Comparison of ENCODE assay signal across 13 cellular contexts in the genomic region with DNA sequence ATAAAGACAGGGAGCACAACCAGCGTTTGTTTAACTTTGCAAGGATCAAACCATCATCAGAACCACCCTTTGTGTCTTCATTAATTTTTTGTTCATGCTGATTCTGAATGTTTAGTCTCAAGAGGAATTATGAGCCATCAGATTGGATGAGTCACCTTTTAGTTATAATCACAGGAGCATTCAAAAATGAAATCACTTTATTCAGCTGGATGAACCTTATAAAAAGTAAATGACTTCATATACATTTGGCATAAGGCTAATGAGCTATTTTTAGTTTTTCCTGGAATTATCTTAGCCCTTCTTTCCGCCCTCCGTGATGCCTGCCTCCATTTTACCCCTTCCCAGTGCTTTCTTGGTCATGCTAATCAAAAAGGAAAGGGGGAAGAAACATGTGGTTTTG.
DNase-seq lines count a peak whose midpoint lies in the region; ATAC-seq and TF ChIP-seq lines count a peak whose summit lies in the region.
"Had no signal": no experiment of that assay in that cellular context is flagged by ENCODE, and none has a peak within 500 bp of the region (broad histone marks: within the 10 kb centered on the region; RNA-seq: fewer than 3 reads in every experiment).

No MANE protein-coding gene starts in this region.

- no peak overlapping the region for H3K4me3 Mint-ChIP-seq in activated CD8-positive, alpha-beta T cell treated with anti-CD3 and anti-CD28 coated beads for 36 hours
- H3K4me3 Mint-ChIP-seq in activated naive CD4-positive, alpha-beta T cell treated with anti-CD3 and anti-CD28 coated beads for 36 hours = no peak overlapping the region
- H3K4me3 Mint-ChIP-seq: activated CD4-positive, alpha-beta T cell treated with anti-CD3 and anti-CD28 coated beads for 36 hours; CD8-positive, alpha-beta memory T cell; stimulated activated naive CD8-positive, alpha-beta T cell treated with anti-CD3 and anti-CD28 coated beads, Interleukin-15, amount 100 ng/mL, for 72 hours; T-cell had no signal

- no peaks in the 10 kb centered on the region for H3K36me3 Mint-ChIP-seq in activated CD8-positive, alpha-beta T cell treated with anti-CD3 and anti-CD28 coated beads for 36 hours (ENCODE audit: low read depth)
- no peaks in the 10 kb centered on the region for H3K36me3 Mint-ChIP-seq in activated naive CD4-positive, alpha-beta T cell treated with anti-CD3 and anti-CD28 coated beads for 36 hours (ENCODE audit: low read depth)
- H3K36me3 Mint-ChIP-seq: T-cell had no signal

- peak; percentile 24 for DNase-seq in HS-5 (ENCODE audit: low read depth)
- peak; percentile 53 for DNase-seq in amniotic epithelial cell (ENCODE audit: low read depth)
- peak; percentile 51 to 65 for DNase-seq in foreskin keratinocyte
- no peak for DNase-seq in iPS-NIHi11 (ENCODE audit: low spot score)
- no peak for DNase-seq in activated CD8-positive, alpha-beta T cell treated with anti-CD3 and anti-CD28 coated beads for 36 hours
- DNase-seq in activated naive CD4-positive, alpha-beta T cell treated with anti-CD3 and anti-CD28 coated beads for 36 hours = no peak
- DNase-seq: CD8-positive, alpha-beta memory T cell; MV-4-11; NCI-H2171 treated with DMSO at 0.1 percent for 48 hours; stimulated activated naive CD8-positive, alpha-beta T cell treated with anti-CD3 and anti-CD28 coated beads, Interleukin-15, amount 100 ng/mL, for 72 hours; T-cell had no signal

- peak overlapping the region; percentile 81 for H3K27ac ChIP-seq in foreskin keratinocyte

- H3K9me3 ChIP-seq in skeletal muscle satellite cell (replicated peaks; ENCODE audit: low read length) = no peaks in the 10 kb centered on the region

- no peak overlapping the region for H3K27ac Mint-ChIP-seq in activated CD8-positive, alpha-beta T cell treated with anti-CD3 and anti-CD28 coated beads for 36 hours
- H3K27ac Mint-ChIP-seq in activated naive CD4-positive, alpha-beta T cell treated with anti-CD3 and anti-CD28 coated beads for 36 hours = no peak overlapping the region
- H3K27ac Mint-ChIP-seq: activated CD4-positive, alpha-beta T cell treated with anti-CD3 and anti-CD28 coated beads for 36 hours; CD8-positive, alpha-beta memory T cell; stimulated activated naive CD8-positive, alpha-beta T cell treated with anti-CD3 and anti-CD28 coated beads, Interleukin-15, amount 100 ng/mL, for 72 hours; T-cell had no signal

- H3K4me3 ChIP-seq in skeletal muscle satellite cell (ENCODE audit: low read length) = no peak overlapping the region

- H3K4me1 Mint-ChIP-seq in activated CD8-positive, alpha-beta T cell treated with anti-CD3 and anti-CD28 coated beads for 36 hours (ENCODE audit: low read depth) = no peaks in the 10 kb centered on the region
- no peaks in the 10 kb centered on the region for H3K4me1 Mint-ChIP-seq in activated naive CD4-positive, alpha-beta T cell treated with anti-CD3 and anti-CD28 coated beads for 36 hours (ENCODE audit: low read depth)
- H3K4me1 Mint-ChIP-seq: activated CD4-positive, alpha-beta T cell treated with anti-CD3 and anti-CD28 coated beads for 36 hours; CD8-positive, alpha-beta memory T cell; stimulated activated naive CD8-positive, alpha-beta T cell treated with anti-CD3 and anti-CD28 coated beads, Interleukin-15, amount 100 ng/mL, for 72 hours; T-cell had no signal

- ATAC-seq in foreskin keratinocyte = peak; percentile 62
- ATAC-seq in activated CD8-positive, alpha-beta T cell treated with anti-CD3 and anti-CD28 coated beads for 36 hours = no peak
- ATAC-seq: stimulated activated naive CD8-positive, alpha-beta T cell treated with anti-CD3 and anti-CD28 coated beads, Interleukin-15, amount 100 ng/mL, for 72 hours; T-cell had no signal

- POLR2A ChIA-PET in activated CD8-positive, alpha-beta T cell treated with anti-CD3 and anti-CD28 coated beads for 36 hours (lab: Charles Lee) = no interaction called here

- H3K4me2 ChIP-seq in skeletal muscle satellite cell (ENCODE audit: low read length) = peak overlapping the region; percentile 31

- peaks cover 4% of the 10 kb centered on the region for H3K9me3 Mint-ChIP-seq in activated CD8-positive, alpha-beta T cell treated with anti-CD3 and anti-CD28 coated beads for 36 hours
- no peaks in the 10 kb centered on the region for H3K9me3 Mint-ChIP-seq in activated naive CD4-positive, alpha-beta T cell treated with anti-CD3 and anti-CD28 coated beads for 36 hours
- H3K9me3 Mint-ChIP-seq: stimulated activated naive CD8-positive, alpha-beta T cell treated with anti-CD3 and anti-CD28 coated beads, Interleukin-15, amount 100 ng/mL, for 72 hours had no signal

- H3K27me3 ChIP-seq in foreskin keratinocyte = no peaks in the 10 kb centered on the region
- no peaks in the 10 kb centered on the region for H3K27me3 ChIP-seq in skeletal muscle satellite cell (ENCODE audit: control insufficient read depth, insufficient read depth, low read length)

- H3K4me1 ChIP-seq in foreskin keratinocyte = peaks cover 9% of the 10 kb centered on the region
- peaks cover 35% of the 10 kb centered on the region for H3K4me1 ChIP-seq in skeletal muscle satellite cell (ENCODE audit: control insufficient read depth, insufficient read depth, low read length)

- peak overlapping the region; percentile 29 for H3K9ac ChIP-seq in skeletal muscle satellite cell (ENCODE audit: low read depth, low read length)

- no peak for TF ChIP-seq CTCF in foreskin keratinocyte (conservative IDR thresholded peaks at IDR 0.05)
- no peak for TF ChIP-seq CTCF in activated CD8-positive, alpha-beta T cell treated with anti-CD3 and anti-CD28 coated beads for 36 hours (IDR thresholded peaks at IDR 0.05)

- H3K27me3 Mint-ChIP-seq in activated CD8-positive, alpha-beta T cell treated with anti-CD3 and anti-CD28 coated beads for 36 hours = peaks cover 7% of the 10 kb centered on the region
- H3K27me3 Mint-ChIP-seq in activated naive CD4-positive, alpha-beta T cell treated with anti-CD3 and anti-CD28 coated beads for 36 hours (ENCODE audit: low read depth) = peaks cover 13% of the 10 kb centered on the region

- intact Hi-C loops in activated CD8-positive, alpha-beta T cell treated with anti-CD3 and anti-CD28 coated beads for 36 hours (cut with micrococcal nuclease) = no loop called here
- intact Hi-C loops in activated naive CD4-positive, alpha-beta T cell treated with anti-CD3 and anti-CD28 coated beads for 36 hours (cut with micrococcal nuclease) = no loop called here

- no peaks in the 10 kb centered on the region for H3K36me3 ChIP-seq in skeletal muscle satellite cell (ENCODE audit: insufficient read depth, low read length)

- CTCF ChIA-PET in activated CD8-positive, alpha-beta T cell treated with anti-CD3 and anti-CD28 coated beads for 36 hours (lab: Charles Lee) = no interaction called here
- CTCF ChIA-PET in activated naive CD4-positive, alpha-beta T cell treated with anti-CD3 and anti-CD28 coated beads for 36 hours (lab: Charles Lee) = no interaction called here

Comparison
In these comparisons a context has a peak if more than half of its experiments do, and no peak if none do; other contexts are left out.
1. DNase-seq: peak in HS-5 (single experiment), amniotic epithelial cell (single experiment) and foreskin keratinocyte (2 of 2); none in iPS-NIHi11 (single experiment), activated CD8-positive, alpha-beta T cell treated with anti-CD3 and anti-CD28 coated beads for 36 hours (single experiment) and activated naive CD4-positive, alpha-beta T cell treated with anti-CD3 and anti-CD28 coated beads for 36 hours (single experiment).